8 cellular contexts compared by ENCODE assay signal in the genomic region with DNA sequence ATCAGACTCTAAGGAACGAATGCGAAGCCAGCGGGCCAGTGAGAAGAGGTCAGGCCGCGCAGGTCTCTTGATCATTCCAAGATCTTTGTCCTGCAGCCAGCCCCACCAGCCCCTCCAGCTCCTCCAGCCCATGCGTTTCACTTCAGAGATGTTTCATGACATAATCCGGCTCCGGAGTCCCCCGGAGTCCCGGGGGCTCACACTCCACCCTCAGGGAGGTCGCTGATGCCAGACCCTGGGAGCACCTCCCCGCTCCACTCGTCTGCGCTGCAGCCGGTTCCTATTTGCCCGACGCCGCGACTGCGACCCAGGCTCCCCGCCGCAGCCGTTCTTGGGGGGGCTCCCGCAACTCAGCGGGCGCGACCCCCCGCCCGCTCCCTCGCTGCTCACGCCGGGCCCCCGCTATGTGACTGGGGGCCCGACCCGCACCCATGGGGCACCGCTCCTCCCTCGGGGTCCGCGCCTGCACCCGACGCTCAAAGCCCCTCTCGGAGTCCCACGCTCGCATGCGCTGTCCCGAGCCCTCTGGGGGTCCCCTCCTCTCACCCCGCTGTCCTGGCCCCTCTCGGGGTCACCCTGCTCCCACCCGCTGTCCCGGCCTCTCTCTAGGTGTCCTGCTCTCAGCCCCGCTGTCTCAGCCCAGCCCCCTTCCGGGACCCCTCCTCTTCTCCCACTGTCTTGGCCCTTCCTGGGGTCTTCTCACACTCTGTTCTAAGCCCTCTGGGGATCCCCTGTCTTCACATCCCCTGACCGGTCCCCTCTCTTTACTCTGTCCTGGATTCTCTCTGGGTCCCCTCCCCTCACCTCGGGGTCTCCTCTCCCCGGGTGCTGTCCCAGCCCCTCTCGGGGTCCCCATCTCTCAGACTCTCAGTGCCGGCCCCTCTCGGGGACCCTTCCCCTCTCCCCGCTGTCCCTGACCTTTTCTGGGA.
DNase-seq lines count a peak whose midpoint lies in the region; ATAC-seq and TF ChIP-seq lines count a peak whose summit lies in the region.

No MANE protein-coding gene starts in this region.

- peak; percentile 37 for DNase-seq in EH (ENCODE audit: low read depth)
- peak; percentile 65 for DNase-seq in NB4 (ENCODE audit: low read depth)
- DNase-seq in astrocyte of the cerebellum (ENCODE audit: low read depth) = no peak
- peak; percentile 23 for DNase-seq in iPS-NIHi11 (ENCODE audit: low spot score)
- peak; percentile 1 to 7 for DNase-seq in stimulated activated CD4-positive, alpha-beta T cell treated with anti-CD3 and anti-CD28 coated beads, Interleukin-4, amount 100 ng/mL, for 4 hours
- DNase-seq in kidney tubule cell (ENCODE audit: low spot score) = no peak

- no peak for TF ChIP-seq POLR2A in NB4 (IDR thresholded peaks at IDR 0.05; ENCODE audit: extremely low read depth, insufficient read length)

- TF ChIP-seq CTCF in NB4 (IDR thresholded peaks at IDR 0.05; ENCODE audit: low read depth, low read length) (no peak), astrocyte of the cerebellum (IDR thresholded peaks at IDR 0.05; ENCODE audit: low read depth, low read length, missing control alignments) (no peak)

- H3K4me3 ChIP-seq in NB4 (ENCODE audit: low read depth, low read length) (peak overlapping the region; percentile 80), astrocyte of the cerebellum (ENCODE audit: low read depth, low read length) (peak overlapping the region; percentile 90)

- in situ Hi-C loops in astrocyte of the cerebellum (cut with HindIII; ENCODE audit: low sequenced_read_pairs) = no loop called here

- ATAC-seq in GM18909 (IDR thresholded peaks at IDR 0.05; ENCODE audit: poor library complexity, unreplicated experiment) (no peak), GM19328 (IDR thresholded peaks at IDR 0.05; ENCODE audit: unreplicated experiment) (no peak)

Comparison
In these comparisons a context has a peak if more than half of its experiments do, and no peak if none do; other contexts are left out.
1. DNase-seq: peak in EH (single experiment), NB4 (single experiment), iPS-NIHi11 (single experiment) and stimulated activated CD4-positive, alpha-beta T cell treated with anti-CD3 and anti-CD28 coated beads, Interleukin-4, amount 100 ng/mL, for 4 hours (2 of 2); none in astrocyte of the cerebellum (single experiment) and kidney tubule cell (single experiment).